In genomic region chr14:74389980-74390379, GRCh38 we compare ENCODE assay signal across 26 cellular contexts. TPM values are rescaled to one million over a fixed set of nuclear protein-coding genes. Genes with fewer than 3 reads are reported as not detected.
"Had no signal": no experiment of that assay in that cellular context is flagged by ENCODE, and none has a peak within 500 bp of the region (broad histone marks: within the 10 kb centered on the region; RNA-seq: fewer than 3 reads in every experiment).

No MANE protein-coding gene starts in this region.

- H3K27ac ChIP-seq: colonic mucosa, dorsolateral prefrontal cortex, esophagus muscularis mucosa, testis, vagina had no signal

- H3K36me3 Mint-ChIP-seq: activated naive CD8-positive, alpha-beta T cell treated with anti-CD3 and anti-CD28 coated beads, Interleukin-2, amount 10 ng/mL, durations not matched to agents 7 days and 5 days had no signal

- FAIRE-seq: bronchial epithelial cell, frontal cortex had no signal

- H3K4me1 ChIP-seq: colonic mucosa, esophagus muscularis mucosa, testis, vagina had no signal

- ATAC-seq: activated CD4-positive, alpha-beta T cell treated with anti-CD3 and anti-CD28 coated beads for 36 hours; left ventricle myocardium superior had no signal

- H3K27ac Mint-ChIP-seq: activated B cell treated with CpG ODN at 0.5 μM for 24 hours; activated CD4-positive, alpha-beta T cell treated with anti-CD3 and anti-CD28 coated beads for 36 hours; activated naive CD8-positive, alpha-beta T cell treated with anti-CD3 and anti-CD28 coated beads, Interleukin-2, amount 10 ng/mL, durations not matched to agents 7 days and 5 days; progenitor cell of endocrine pancreas had no signal

- H3K4me3 Mint-ChIP-seq: activated B cell treated with CpG ODN at 0.5 μM for 24 hours; activated CD4-positive, alpha-beta T cell treated with anti-CD3 and anti-CD28 coated beads for 36 hours; activated naive CD8-positive, alpha-beta T cell treated with anti-CD3 and anti-CD28 coated beads, Interleukin-2, amount 10 ng/mL, durations not matched to agents 7 days and 5 days had no signal

- H3K36me3 ChIP-seq: colonic mucosa, esophagus muscularis mucosa, vagina had no signal

- H3K4me3 ChIP-seq: colonic mucosa, dorsolateral prefrontal cortex, esophagus muscularis mucosa, testis, vagina had no signal

- H3K27me3 ChIP-seq: colonic mucosa, testis, vagina had no signal

- H3K9me3 Mint-ChIP-seq: activated B cell treated with CpG ODN at 0.5 μM for 24 hours; activated naive CD8-positive, alpha-beta T cell treated with anti-CD3 and anti-CD28 coated beads, Interleukin-2, amount 10 ng/mL, durations not matched to agents 7 days and 5 days; nephron had no signal

- DNase-seq: activated B cell treated with CpG ODN at 0.5 μM for 24 hours; activated CD4-positive, alpha-beta T cell treated with anti-CD3 and anti-CD28 coated beads for 36 hours; activated CD4-positive, alpha-beta T cell treated with anti-CD3 and anti-CD28 coated beads, Interleukin-2, amount 50 U/mL, for 4 hours; activated CD8-positive, alpha-beta memory T cell treated with anti-CD3 and anti-CD28 coated beads for 24 hours; activated naive CD4-positive, alpha-beta T cell treated with Interleukin-2 at 50 U/mL for 16 hours; activated naive CD8-positive, alpha-beta T cell treated with anti-CD3 and anti-CD28 coated beads, Interleukin-2, amount 10 ng/mL, durations not matched to agents 7 days and 5 days; activated T-cell treated with anti-CD3 and anti-CD28 coated beads, Interleukin-2, amount 50 U/mL, for 48 hours; amniotic stem cell; colonic mucosa; dorsolateral prefrontal cortex; hippocampal formation; left ventricle myocardium superior; retina; stimulated activated CD4-positive, alpha-beta T cell treated with anti-CD3 and anti-CD28 coated beads, Interleukin-2, amount 100 ng/mL, for 48 hours; stimulated activated CD8-positive, alpha-beta memory T cell treated with anti-CD3 and anti-CD28 coated beads, Interleukin-4, amount 100 ng/mL, for 48 hours; stimulated activated naive CD4-positive, alpha-beta T cell; testis had no signal

- H3K4me1 Mint-ChIP-seq: activated B cell treated with CpG ODN at 0.5 μM for 24 hours; activated CD4-positive, alpha-beta T cell treated with anti-CD3 and anti-CD28 coated beads for 36 hours; activated naive CD8-positive, alpha-beta T cell treated with anti-CD3 and anti-CD28 coated beads, Interleukin-2, amount 10 ng/mL, durations not matched to agents 7 days and 5 days had no signal

RNA-seq across cellular contexts. Expression of gene SYNDIG1L, which starts 36.0 kb away (rescaled TPM):
- total RNA-seq: activated B cell treated with CpG ODN at 0.5 μM for 24 hours; activated CD4-positive, alpha-beta T cell treated with anti-CD3 and anti-CD28 coated beads for 36 hours; activated naive CD8-positive, alpha-beta T cell treated with anti-CD3 and anti-CD28 coated beads, Interleukin-2, amount 10 ng/mL, durations not matched to agents 7 days and 5 days; mononuclear cell; vagina had no signal

RNA-seq across cellular contexts. Expression of gene VRTN, which starts 41.7 kb away (rescaled TPM):
- total RNA-seq: activated B cell treated with CpG ODN at 0.5 μM for 24 hours; activated CD4-positive, alpha-beta T cell treated with anti-CD3 and anti-CD28 coated beads for 36 hours; activated naive CD8-positive, alpha-beta T cell treated with anti-CD3 and anti-CD28 coated beads, Interleukin-2, amount 10 ng/mL, durations not matched to agents 7 days and 5 days; bronchial epithelial cell; dorsolateral prefrontal cortex; esophagus muscularis mucosa; frontal cortex; left ventricle myocardium superior; mononuclear cell; myocyte; omental fat pad; vagina had no signal
